Comparison of ENCODE assay signal across 26 cellular contexts in the genomic region with DNA sequence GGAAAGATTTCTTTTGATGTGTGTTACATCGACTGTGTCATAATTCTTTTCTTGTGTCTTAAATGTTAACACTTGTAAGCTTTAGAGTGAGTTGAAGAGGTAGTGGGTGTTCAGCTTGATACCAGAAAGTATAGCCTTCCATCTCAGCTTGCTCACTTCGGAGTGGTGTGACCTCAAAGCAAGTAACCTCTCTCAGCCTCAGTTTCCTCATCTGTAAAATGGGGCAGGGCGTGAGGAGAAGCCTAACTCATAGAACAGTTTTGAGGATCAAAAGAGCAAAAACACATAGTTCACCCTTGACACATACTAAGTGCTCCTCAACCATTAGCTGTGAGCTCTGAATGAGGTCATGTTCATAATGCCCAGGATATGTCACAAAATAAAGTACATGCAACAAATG.
A peak's percentile ranks its signal among the peaks of the same experiment; 100 is the strongest.
DNase-seq lines count a peak whose midpoint lies in the region; ATAC-seq, FAIRE-seq and TF ChIP-seq lines count a peak whose summit lies in the region.
"Had no signal": no experiment of that assay in that cellular context is flagged by ENCODE, and none has a peak within 500 bp of the region (broad histone marks: within the 10 kb centered on the region; RNA-seq: fewer than 3 reads in every experiment).

No MANE protein-coding gene starts in this region.

- no peaks in the 10 kb centered on the region for H3K9me2 ChIP-seq in PC-9 (ENCODE audit: insufficient read depth)

- no peak overlapping the region for H3K9ac ChIP-seq in K562 (ENCODE audit: insufficient read depth in 1 of 2, low read depth in 2 of 2, low read length in 2 of 2)
- H3K9ac ChIP-seq in neuronal stem cell (ENCODE audit: low read depth, low read length, poor library complexity), result no peak overlapping the region
- H3K9ac ChIP-seq: BLaER1 had no signal

- H3K23ac ChIP-seq in neuronal stem cell (ENCODE audit: low read depth, low read length, poor library complexity), result no peak overlapping the region

- no peak overlapping the region for H3K4me3 Mint-ChIP-seq in stimulated activated naive CD8-positive, alpha-beta T cell treated with anti-CD3 and anti-CD28 coated beads, Interleukin-15, amount 100 ng/mL, for 72 hours
- H3K4me3 Mint-ChIP-seq: CD14-positive monocyte; CD4-positive, alpha-beta memory T cell; CD4-positive, CD25-positive, alpha-beta regulatory T cell; CD8-positive, alpha-beta memory T cell had no signal

- no peak overlapping the region for H2AK5ac ChIP-seq in neuronal stem cell (ENCODE audit: low read depth, low read length)

- no peaks in the 10 kb centered on the region for H3K4me1 Mint-ChIP-seq in stimulated activated naive CD8-positive, alpha-beta T cell treated with anti-CD3 and anti-CD28 coated beads, Interleukin-15, amount 100 ng/mL, for 72 hours
- H3K4me1 Mint-ChIP-seq: CD14-positive monocyte; CD4-positive, alpha-beta memory T cell; CD4-positive, CD25-positive, alpha-beta regulatory T cell; CD8-positive, alpha-beta memory T cell had no signal

- TF ChIP-seq CTCF in K562 (IDR thresholded peaks at IDR 0.05 in 2 of 3, conservative IDR thresholded peaks at IDR 0.05 in 1 of 3; ENCODE audit: insufficient read depth in 2 of 3, low read depth in 1 of 3, low read length in 3 of 3), result no peak
- no peak for TF ChIP-seq CTCF in PC-9 (conservative IDR thresholded peaks at IDR 0.05)

- H3K79me2 ChIP-seq in K562 (ENCODE audit: control insufficient read depth, insufficient read depth, low read length), result no peaks in the 10 kb centered on the region
- H3K79me2 ChIP-seq in PC-9 (ENCODE audit: low read depth), result no peaks in the 10 kb centered on the region

- 33% methylated on average over 2 of the region's 3 CpGs for WGBS in K562 (ENCODE audit: insufficient coverage, low coverage, missing lambda C conversion rate)
- no CpG with 5 or more reads among the region's 3 CpGs for WGBS in neuronal stem cell (ENCODE audit: extremely low coverage in 2 of 2, insufficient read length in 2 of 2, insufficient replicate concordance in 1 of 2), 2 donors

- no peak overlapping the region for H3K14ac ChIP-seq in neuronal stem cell (ENCODE audit: low read length)

- H3K4me3 ChIP-seq in K562 (no peak overlapping the region), neuronal stem cell (ENCODE audit: low read length in 2 of 2) (no peak overlapping the region), PC-9 (no peak overlapping the region)
- H3K4me3 ChIP-seq: BLaER1, GM12878 had no signal

- H4K20me1 ChIP-seq in K562 (replicated peaks; ENCODE audit: control insufficient read depth, insufficient read depth, low read length) (no peaks in the 10 kb centered on the region), PC-9 (ENCODE audit: insufficient read depth) (no peaks in the 10 kb centered on the region)
- H4K20me1 ChIP-seq: BLaER1 had no signal

- H4K91ac ChIP-seq in neuronal stem cell (ENCODE audit: low read depth, low read length, poor library complexity), result no peak overlapping the region

- no peak for TF ChIP-seq EP300 in K562 (IDR thresholded peaks at IDR 0.05; ENCODE audit: low read length)

- H3K4me2 ChIP-seq in K562 (ENCODE audit: insufficient read depth, low read length) (no peak overlapping the region), neuronal stem cell (ENCODE audit: insufficient read depth, low read length, poor library complexity, severe bottlenecking) (no peak overlapping the region), PC-9 (no peak overlapping the region)
- H3K4me2 ChIP-seq: BLaER1 had no signal

- H2BK120ac ChIP-seq in neuronal stem cell (ENCODE audit: low read depth, low read length), result no peak overlapping the region

- FAIRE-seq in K562 (lab: Jason Lieb, UNC), result no peak
- FAIRE-seq: A204.1, GM12878 had no signal

- no peaks in the 10 kb centered on the region for H3K79me1 ChIP-seq in neuronal stem cell (ENCODE audit: low read depth, low read length)

- no peak for TF ChIP-seq POLR2A in K562 (conservative IDR thresholded peaks at IDR 0.05)

- H3K4me1 ChIP-seq in K562 (replicated peaks in 1 of 2; ENCODE audit: control insufficient read depth in 2 of 2, insufficient read depth in 2 of 2, low read length in 2 of 2) (peaks cover 0 to 19% of the 10 kb centered on the region in 2 experiments; a peak in 4 of 5 replicates), neuronal stem cell (ENCODE audit: control insufficient read depth in 2 of 2, insufficient read depth in 1 of 2, low read depth in 1 of 2, low read length in 2 of 2) (no peaks in the 10 kb centered on the region), PC-9 (replicated peaks; ENCODE audit: insufficient read depth) (no peaks in the 10 kb centered on the region)
- H3K4me1 ChIP-seq: BE2C had no signal

- no peak overlapping the region for H2BK5ac ChIP-seq in neuronal stem cell (ENCODE audit: low read length)

- no peak overlapping the region for H2BK12ac ChIP-seq in neuronal stem cell (ENCODE audit: low read length)

- BruUV-seq in K562 (replicated peaks; lab: Mats Ljungman, UMichigan), result no TSS peak
- no TSS peak for BruUV-seq in PC-9 (replicated peaks; lab: Mats Ljungman, UMichigan)

- H3K27me3 Mint-ChIP-seq in stimulated activated naive CD8-positive, alpha-beta T cell treated with anti-CD3 and anti-CD28 coated beads, Interleukin-15, amount 100 ng/mL, for 72 hours, result no peaks in the 10 kb centered on the region
- H3K27me3 Mint-ChIP-seq: CD4-positive, CD25-positive, alpha-beta regulatory T cell had no signal

- no peaks in the 10 kb centered on the region for H3F3A ChIP-seq in PC-9 (ENCODE audit: insufficient read depth, low read depth)

- H3K9me3 ChIP-seq in K562 (replicated peaks; ENCODE audit: control insufficient read depth, insufficient read depth, low read depth, low read length) (0 out of 2 replicates have a peak, but pooled peaks cover 3% of the 10 kb centered on the region), neuronal stem cell (replicated peaks in 1 of 2; ENCODE audit: control insufficient read depth in 2 of 2, insufficient read depth in 1 of 2, low read depth in 1 of 2, low read length in 2 of 2) (peaks cover 0 to 3% of the 10 kb centered on the region in 2 donors), PC-9 (ENCODE audit: insufficient read depth, low read depth) (0 out of 2 replicates have a peak, but pooled peaks cover under 1% of the 10 kb centered on the region)
- H3K9me3 ChIP-seq: BE2C had no signal

- intact Hi-C loops in K562 (cut with micrococcal nuclease), result no loop called here
- intact Hi-C loops in PC-9 (cut with micrococcal nuclease; ENCODE audit: unreplicated experiment), result no loop called here

- H2BK15ac ChIP-seq in neuronal stem cell (ENCODE audit: low read length), result no peak overlapping the region

- no peak overlapping the region for H3K27ac Mint-ChIP-seq in stimulated activated naive CD8-positive, alpha-beta T cell treated with anti-CD3 and anti-CD28 coated beads, Interleukin-15, amount 100 ng/mL, for 72 hours
- H3K27ac Mint-ChIP-seq: CD14-positive monocyte; CD4-positive, alpha-beta memory T cell; CD4-positive, CD25-positive, alpha-beta regulatory T cell; CD8-positive, alpha-beta memory T cell had no signal

- TF ChIP-seq RAD21 in K562 (CRISPR knock-in tag; conservative IDR thresholded peaks at IDR 0.05 in 1 of 2, IDR thresholded peaks at IDR 0.05 in 1 of 2), result no peak

- ATAC-seq in stimulated activated naive CD8-positive, alpha-beta T cell treated with anti-CD3 and anti-CD28 coated beads, Interleukin-15, Interleukin-2, amounts not matched to agents 100 U/mL and 50 U/mL, for 24 hours, result peak; percentile 23
- ATAC-seq in stimulated activated naive CD8-positive, alpha-beta T cell treated with anti-CD3 and anti-CD28 coated beads, Interleukin-15, amount 100 ng/mL, for 72 hours, result no peak
- ATAC-seq in K562, result no peak
- ATAC-seq: GM12878 had no signal

- peak overlapping the region; percentile 52 for H4K8ac ChIP-seq in neuronal stem cell (ENCODE audit: low read depth, low read length)

- no peak for DNase-seq in stimulated activated naive CD8-positive, alpha-beta T cell treated with anti-CD3 and anti-CD28 coated beads, Interleukin-15, Interleukin-2, amounts not matched to agents 100 U/mL and 50 U/mL, for 24 hours
- no peak for DNase-seq in stimulated activated naive CD8-positive, alpha-beta T cell treated with anti-CD3 and anti-CD28 coated beads, Interleukin-15, amount 100 ng/mL, for 72 hours
- no peak for DNase-seq in K562 (ENCODE audit: extremely low read depth in 1 of 4, low spot score in 3 of 4)
- no peak for DNase-seq in neuronal stem cell (ENCODE audit: low spot score)
- DNase-seq in PC-9, result no peak
- DNase-seq in SHP77 (lab: John Stamatoyannopoulos, UW), result no peak
- no peak for DNase-seq in RKO (ENCODE audit: low spot score)
- DNase-seq: 8988T; ACHN; BE2C; C1 segment of cervical spinal cord; CD4-positive, alpha-beta memory T cell; CD4-positive, CD25-positive, alpha-beta regulatory T cell; CD8-positive, alpha-beta memory T cell; COR-L47; DMS 273 treated with DMSO at 0.1 percent for 48 hours; DMS153; DMS53; DMS79; DND-41; EL; GDM1 had no signal

- no peak overlapping the region for H3K18ac ChIP-seq in neuronal stem cell (ENCODE audit: low read length)

- POLR2A ChIA-PET in K562 (lab: Yijun Ruan, JAX) (no interaction called here), PC-9 (lab: Charles Lee; ENCODE audit: unreplicated experiment) (no interaction called here)

- no peak overlapping the region for H3K4ac ChIP-seq in neuronal stem cell (ENCODE audit: low read length)

- H3K27ac ChIP-seq in K562 (ENCODE audit: extremely low read depth, low read depth, low read length) (no peak overlapping the region), neuronal stem cell (replicated peaks; ENCODE audit: low read length) (no peak overlapping the region), PC-9 (no peak overlapping the region)
- H3K27ac ChIP-seq: BLaER1 had no signal

- H3K36me3 ChIP-seq in K562 (ENCODE audit: control insufficient read depth, insufficient read depth, low read length) (no peaks in the 10 kb centered on the region), neuronal stem cell (replicated peaks in 1 of 2; ENCODE audit: control insufficient read depth in 2 of 2, insufficient read depth in 2 of 2, low read length in 2 of 2) (no peaks in the 10 kb centered on the region), PC-9 (ENCODE audit: low read depth) (no peaks in the 10 kb centered on the region)
- H3K36me3 ChIP-seq: BE2C, BLaER1 had no signal

- CTCF ChIA-PET in K562 (lab: Yijun Ruan, JAX; ENCODE audit: low intra/inter-chr PET ratio), result no interaction called here
- CTCF ChIA-PET in PC-9 (lab: Charles Lee), result no interaction called here

- in situ Hi-C loops in K562 (cut with MboI), result no loop called here

- H3K27me3 ChIP-seq in K562 (ENCODE audit: control insufficient read depth in 2 of 2, insufficient read depth in 2 of 2, low read length in 2 of 2) (no peaks in the 10 kb centered on the region), neuronal stem cell (ENCODE audit: control insufficient read depth in 3 of 3, insufficient read depth in 3 of 3, low read depth in 1 of 3, low read length in 3 of 3) (no peaks in the 10 kb centered on the region), PC-9 (ENCODE audit: insufficient read depth, low read depth) (no peaks in the 10 kb centered on the region)
- H3K27me3 ChIP-seq: BE2C, BLaER1 had no signal

- H2AFZ ChIP-seq in K562 (ENCODE audit: low read depth, low read length) (no peak overlapping the region), neuronal stem cell (ENCODE audit: low read length) (no peak overlapping the region), PC-9 (no peak overlapping the region)

- no peaks in the 10 kb centered on the region for H3K9me1 ChIP-seq in K562 (ENCODE audit: control insufficient read depth, insufficient read depth, low read length)

- peaks cover 9 to 16% of the 10 kb centered on the region in 2 donors for H3K9me3 Mint-ChIP-seq in stimulated activated naive CD8-positive, alpha-beta T cell treated with anti-CD3 and anti-CD28 coated beads, Interleukin-15, amount 100 ng/mL, for 72 hours
